20 cellular contexts compared by ENCODE assay signal in genomic region chr6:158067436-158068015, GRCh38.
DNase-seq lines count a peak whose midpoint lies in the region; ATAC-seq and TF ChIP-seq lines count a peak whose summit lies in the region.
"Had no signal": no experiment of that assay in that cellular context is flagged by ENCODE, and none has a peak within 500 bp of the region (broad histone marks: within the 10 kb centered on the region; RNA-seq: fewer than 3 reads in every experiment).

No MANE protein-coding gene starts in this region.

- peak; percentile 10 for DNase-seq in mammary epithelial cell
- no peak for DNase-seq in breast epithelium (ENCODE audit: low spot score in 2 of 2)
- peak in 1 of 2 experiments; percentile 37 for DNase-seq in SJSA1 (ENCODE audit: low read depth in 1 of 2, low spot score in 2 of 2)
- no peak for DNase-seq in C1 segment of cervical spinal cord (lab: John Stamatoyannopoulos, UW)
- no peak for DNase-seq in brain microvascular endothelial cell
- DNase-seq in Peyer's patch, result no peak
- DNase-seq: activated CD4-positive, CD25-positive, alpha-beta regulatory T cell; activated CD8-positive, alpha-beta T cell treated with anti-CD3 and anti-CD28 coated beads for 36 hours; activated naive CD4-positive, alpha-beta T cell; activated T-cell treated with anti-CD3 and anti-CD28 coated beads, Interleukin-2, amount 50 U/mL, for 1 hour; endodermal cell; GDM1; left ventricle myocardium superior; NCI-H187; NCI-H774; OCI-M1; retina had no signal

- peaks cover 26% of the 10 kb centered on the region for H3K4me1 ChIP-seq in mammary epithelial cell (ENCODE audit: insufficient read depth, low read length)
- H3K4me1 ChIP-seq in breast epithelium, result no peaks in the 10 kb centered on the region
- H3K4me1 ChIP-seq in SJSA1 (replicated peaks), result peaks cover 55% of the 10 kb centered on the region
- H3K4me1 ChIP-seq in Peyer's patch, result peaks cover 0 to 18% (median 0%) of the 10 kb centered on the region in 4 donors

- no peak overlapping the region for H3K9ac ChIP-seq in mammary epithelial cell (ENCODE audit: insufficient read depth, low read length)

- 84% methylated on average over 5 of the region's 10 CpGs for WGBS in mammary epithelial cell (ENCODE audit: low coverage, missing lambda C conversion rate)

- no peaks in the 10 kb centered on the region for H3K27me3 ChIP-seq in mammary epithelial cell (ENCODE audit: insufficient read depth, low read length)
- no peaks in the 10 kb centered on the region for H3K27me3 ChIP-seq in breast epithelium
- no peaks in the 10 kb centered on the region for H3K27me3 ChIP-seq in SJSA1 (replicated peaks)
- no peaks in the 10 kb centered on the region for H3K27me3 ChIP-seq in brain microvascular endothelial cell (replicated peaks)
- no peaks in the 10 kb centered on the region for H3K27me3 ChIP-seq in Peyer's patch
- H3K27me3 ChIP-seq: neutrophil had no signal

- BruUV-seq in mammary epithelial cell (replicated peaks; lab: Mats Ljungman, UMichigan), result no TSS peak

- intact Hi-C loops in mammary epithelial cell (cut with micrococcal nuclease), result loop anchor here (2.0 kb wide), 2 partner anchors 25 to 41 kb away; no protein-coding TSS in a partner anchor
- intact Hi-C loops in breast epithelium (cut with DNase I; ENCODE audit: low total_unique reads), result no loop called here

- TF ChIP-seq POLR2A in breast epithelium (IDR thresholded peaks at IDR 0.05) (no peak), Peyer's patch (IDR thresholded peaks at IDR 0.05) (no peak)

- in situ Hi-C loops in mammary epithelial cell (cut with MboI; ENCODE audit: low sequenced_read_pairs in 2 of 2), result no loop called here
- in situ Hi-C loops in brain microvascular endothelial cell (cut with HindIII; ENCODE audit: low pct_ligation_motif_present, low sequenced_read_pairs), result no loop called here

- TF ChIP-seq CTCF in mammary epithelial cell (conservative IDR thresholded peaks at IDR 0.05 in 1 of 2, IDR thresholded peaks at IDR 0.05 in 1 of 2; ENCODE audit: extremely low read depth in 1 of 2, insufficient read depth in 1 of 2, low read depth in 1 of 2, low read length in 2 of 2), result no peak
- TF ChIP-seq CTCF in breast epithelium (IDR thresholded peaks at IDR 0.05), result no peak
- TF ChIP-seq CTCF in brain microvascular endothelial cell (IDR thresholded peaks at IDR 0.05; ENCODE audit: low read depth, low read length, missing control alignments), result no peak
- TF ChIP-seq CTCF in Peyer's patch (IDR thresholded peaks at IDR 0.05), result no peak

- no peaks in the 10 kb centered on the region for H4K20me1 ChIP-seq in mammary epithelial cell (ENCODE audit: insufficient read depth, low read length)

- dilution Hi-C loops in mammary epithelial cell (cut with HindIII; ENCODE audit: low sequenced_read_pairs), result no loop called here

- H3K36me3 ChIP-seq in mammary epithelial cell (ENCODE audit: insufficient read depth, low read length), result peaks cover 5% of the 10 kb centered on the region
- H3K36me3 ChIP-seq in breast epithelium, result no peaks in the 10 kb centered on the region
- H3K36me3 ChIP-seq in SJSA1, result peaks cover 59% of the 10 kb centered on the region
- peaks cover 93% of the 10 kb centered on the region for H3K36me3 ChIP-seq in brain microvascular endothelial cell (replicated peaks)
- H3K36me3 ChIP-seq in Peyer's patch, result peaks cover 0 to 51% (median 0%) of the 10 kb centered on the region in 3 donors

- H3K4me2 ChIP-seq in mammary epithelial cell (ENCODE audit: insufficient read depth, low read depth, low read length), result no peak overlapping the region

- H3K79me2 ChIP-seq in mammary epithelial cell (ENCODE audit: insufficient read depth, low read length), result no peaks in the 10 kb centered on the region

- no peak overlapping the region for H3K27ac ChIP-seq in mammary epithelial cell (ENCODE audit: insufficient read depth, low read depth, low read length)
- peak overlapping the region in 1 of 2 donors; percentile 0 for H3K27ac ChIP-seq in breast epithelium
- peak overlapping the region; percentile 47 for H3K27ac ChIP-seq in SJSA1
- no peak overlapping the region for H3K27ac ChIP-seq in brain microvascular endothelial cell
- H3K27ac ChIP-seq in Peyer's patch, result no peak overlapping the region
- H3K27ac ChIP-seq: neutrophil had no signal

- H2AFZ ChIP-seq in mammary epithelial cell (ENCODE audit: low read depth, low read length), result no peak overlapping the region

- CTCF ChIA-PET in mammary epithelial cell (lab: Charles Lee; ENCODE audit: low non-redundant PET), result no interaction called here

- ATAC-seq in esophagus mucosa (peak; percentile 13), HG03342 (IDR thresholded peaks at IDR 0.05; ENCODE audit: unreplicated experiment) (no peak)
- ATAC-seq: activated CD8-positive, alpha-beta T cell treated with anti-CD3 and anti-CD28 coated beads for 36 hours; left ventricle myocardium superior had no signal

- no peaks in the 10 kb centered on the region for H3K9me3 ChIP-seq in mammary epithelial cell (replicated peaks; ENCODE audit: insufficient read depth, low read length)
- no peaks in the 10 kb centered on the region for H3K9me3 ChIP-seq in breast epithelium
- no peaks in the 10 kb centered on the region for H3K9me3 ChIP-seq in SJSA1 (replicated peaks)
- H3K9me3 ChIP-seq in Peyer's patch, result no peaks in the 10 kb centered on the region
- H3K9me3 ChIP-seq: neutrophil had no signal

- no peak overlapping the region for H3K4me3 ChIP-seq in mammary epithelial cell (replicated peaks in 1 of 3; ENCODE audit: insufficient read depth in 1 of 3, low read depth in 2 of 3, low read length in 3 of 3)
- no peak overlapping the region for H3K4me3 ChIP-seq in breast epithelium
- no peak overlapping the region for H3K4me3 ChIP-seq in SJSA1
- no peak overlapping the region for H3K4me3 ChIP-seq in brain microvascular endothelial cell (ENCODE audit: low read depth, low read length)
- H3K4me3 ChIP-seq in Peyer's patch, result no peak overlapping the region
